Comparison of ENCODE assay signal across 8 cellular contexts in genomic region chr3:120349819-120350125, GRCh38. TPM values are rescaled to one million over a fixed set of nuclear protein-coding genes. Genes with fewer than 3 reads are reported as not detected.
DNase-seq lines count a peak whose midpoint lies in the region; ATAC-seq and TF ChIP-seq lines count a peak whose summit lies in the region.

No MANE protein-coding gene starts in this region.

- peak overlapping the region; percentile 80 for H3K27ac Mint-ChIP-seq in T-helper 2 cell treated with Interferon-gamma antibody and Interleukin-4, amounts not matched to agents 5 μg/mL and 100 μg/mL, for 36 hours
- H3K27ac Mint-ChIP-seq in progenitor cell of endocrine pancreas = peak overlapping the region; percentile 96

- peaks cover 30% of the 10 kb centered on the region for H3K27me3 Mint-ChIP-seq in T-helper 2 cell treated with Interferon-gamma antibody and Interleukin-4, amounts not matched to agents 5 μg/mL and 100 μg/mL, for 36 hours (ENCODE audit: low read depth)
- peaks cover under 1% of the 10 kb centered on the region for H3K27me3 Mint-ChIP-seq in progenitor cell of endocrine pancreas

- H3K4me3 ChIP-seq in SJSA1 (peak overlapping the region; percentile 88), fibroblast of the aortic adventitia (ENCODE audit: low read depth, low read length) (peak overlapping the region; percentile 86)

- TF ChIP-seq CTCF in fibroblast of the aortic adventitia (IDR thresholded peaks at IDR 0.05; ENCODE audit: insufficient read depth, low read length) = no peak
- TF ChIP-seq CTCF in progenitor cell of endocrine pancreas (IDR thresholded peaks at IDR 0.05; ENCODE audit: unreplicated experiment) = no peak

- peaks cover 4% of the 10 kb centered on the region; the same call in 1 of the 2 replicates for H3K4me1 ChIP-seq in SJSA1 (replicated peaks)

- no peak for DNase-seq in T-helper 2 cell treated with Interferon-gamma antibody and Interleukin-4, amounts not matched to agents 5 μg/mL and 100 μg/mL, for 36 hours (ENCODE audit: low spot score)
- no peak for DNase-seq in T-helper 2 cell
- no peak for DNase-seq in SJSA1 (ENCODE audit: low read depth in 1 of 2, low spot score in 2 of 2)
- DNase-seq in fibroblast of the aortic adventitia (ENCODE audit: low read depth) = no peak
- DNase-seq in progenitor cell of endocrine pancreas (ENCODE audit: low spot score, unreplicated experiment) = no peak
- no peak for DNase-seq in GF-D8 (lab: John Stamatoyannopoulos, UW)

- H3K27me3 ChIP-seq in SJSA1 (replicated peaks) = no peaks in the 10 kb centered on the region

- H3K27ac ChIP-seq in SJSA1 = peak overlapping the region; percentile 73

- H3K36me3 Mint-ChIP-seq in T-helper 2 cell treated with Interferon-gamma antibody and Interleukin-4, amounts not matched to agents 5 μg/mL and 100 μg/mL, for 36 hours (ENCODE audit: low read depth) = peaks cover 26% of the 10 kb centered on the region
- H3K36me3 Mint-ChIP-seq in progenitor cell of endocrine pancreas (ENCODE audit: insufficient read depth) = peaks cover 3% of the 10 kb centered on the region

- no peaks in the 10 kb centered on the region for H3K9me3 Mint-ChIP-seq in T-helper 2 cell treated with Interferon-gamma antibody and Interleukin-4, amounts not matched to agents 5 μg/mL and 100 μg/mL, for 36 hours
- no peaks in the 10 kb centered on the region for H3K9me3 Mint-ChIP-seq in progenitor cell of endocrine pancreas (ENCODE audit: low read depth)

- no peaks in the 10 kb centered on the region for H3K9me3 ChIP-seq in SJSA1 (replicated peaks)

- peaks cover 36% of the 10 kb centered on the region for H3K4me1 Mint-ChIP-seq in T-helper 2 cell treated with Interferon-gamma antibody and Interleukin-4, amounts not matched to agents 5 μg/mL and 100 μg/mL, for 36 hours (ENCODE audit: low read depth)
- H3K4me1 Mint-ChIP-seq in progenitor cell of endocrine pancreas (ENCODE audit: low read depth) = peaks cover 15% of the 10 kb centered on the region

- H3K36me3 ChIP-seq in SJSA1 = peaks cover 6% of the 10 kb centered on the region

- H3K4me3 Mint-ChIP-seq in T-helper 2 cell treated with Interferon-gamma antibody and Interleukin-4, amounts not matched to agents 5 μg/mL and 100 μg/mL, for 36 hours = peak overlapping the region; percentile 90
- peak overlapping the region; percentile 83 for H3K4me3 Mint-ChIP-seq in progenitor cell of endocrine pancreas (ENCODE audit: low read depth)

- ATAC-seq in GM19395 (IDR thresholded peaks at IDR 0.05; ENCODE audit: unreplicated experiment) (no peak), GM21786 (IDR thresholded peaks at IDR 0.05; ENCODE audit: unreplicated experiment) (no peak)

RNA-seq across cellular contexts. Expression of gene LRRC58, which starts 0.6 kb away (rescaled TPM):
- total RNA-seq in SJSA1 (2014; rRNA removed; shearing (Covaris generic)) = 27.4 and 31.7 TPM in 2 replicates
- total RNA-seq in fibroblast of the aortic adventitia (ENCODE audit: low replicate concordance) (39.5 and 56.1 TPM in 2 replicates), progenitor cell of endocrine pancreas (14.0 and 15.5 TPM in 2 replicates)
